30 cellular contexts compared by ENCODE assay signal in genomic region chr10:27454837-27455236, GRCh38.
"Had no signal": no experiment of that assay in that cellular context is flagged by ENCODE, and none has a peak within 500 bp of the region (broad histone marks: within the 10 kb centered on the region; RNA-seq: fewer than 3 reads in every experiment).

No MANE protein-coding gene starts in this region.

- H3K4me3 ChIP-seq: adrenal gland, body of pancreas, esophagus muscularis mucosa, gastroesophageal sphincter, heart right ventricle had no signal

- FAIRE-seq: colon had no signal

- ATAC-seq: activated CD4-positive, alpha-beta T cell treated with anti-CD3 and anti-CD28 coated beads for 36 hours; activated CD8-positive, alpha-beta memory T cell treated with anti-CD3 and anti-CD28 coated beads, Interleukin-2, amount 10 ng/mL, durations not matched to agents 7 days and 5 days; activated CD8-positive, alpha-beta T cell treated with anti-CD3 and anti-CD28 coated beads, Interleukin-2, amount 10 ng/mL, durations not matched to agents 7 days and 5 days; activated naive CD8-positive, alpha-beta T cell treated with anti-CD3 and anti-CD28 coated beads, Interleukin-2, amount 50 U/mL, for 24 hours; body of pancreas; effector memory CD8-positive, alpha-beta T cell; foreskin keratinocyte; gastroesophageal sphincter; heart right ventricle had no signal

- DNase-seq: activated CD4-positive, alpha-beta memory T cell treated with anti-CD3 and anti-CD28 coated beads for 36 hours; activated CD4-positive, alpha-beta T cell treated with anti-CD3 and anti-CD28 coated beads for 36 hours; activated CD4-positive, alpha-beta T cell treated with anti-CD3 and anti-CD28 coated beads, Interleukin-2, amount 10 ng/mL, durations not matched to agents 24 days and 14 days; activated CD4-positive, CD25-positive, alpha-beta regulatory T cell; activated CD4-positive, CD25-positive, alpha-beta regulatory T cell treated with anti-CD3 and anti-CD28 coated beads, Interleukin-2, amount 50 U/mL, for 72 hours; activated CD8-positive, alpha-beta memory T cell treated with anti-CD3 and anti-CD28 coated beads, Interleukin-2, amount 10 ng/mL, durations not matched to agents 7 days and 5 days; activated CD8-positive, alpha-beta memory T cell treated with anti-CD3 and anti-CD28 coated beads, Interleukin-2, amount 50 U/mL, for 4 hours; activated CD8-positive, alpha-beta T cell treated with anti-CD3 and anti-CD28 coated beads, Interleukin-2, amount 10 ng/mL, durations not matched to agents 7 days and 5 days; activated effector memory CD4-positive, alpha-beta T cell treated with anti-CD3 and anti-CD28 coated beads, Interleukin-2, amount 50 U/mL, for 16 hours; activated naive CD4-positive, alpha-beta T cell treated with anti-CD3 and anti-CD28 coated beads for 36 hours; activated naive CD8-positive, alpha-beta T cell treated with anti-CD3 and anti-CD28 coated beads for 36 hours; activated naive CD8-positive, alpha-beta T cell treated with anti-CD3 and anti-CD28 coated beads, Interleukin-2, amount 50 U/mL, for 24 hours; activated T-cell treated with anti-CD3 and anti-CD28 coated beads, Interleukin-2, amount 50 U/mL, for 1 hour; activated T-cell treated with anti-CD3 and anti-CD28 coated beads, Interleukin-2, amount 50 U/mL, for 48 hours; adrenal gland; amygdala; aorta; body of pancreas; caudate nucleus; cortex of kidney; dermis blood vessel endothelial cell; effector CD4-positive, alpha-beta T cell; effector memory CD8-positive, alpha-beta T cell; erythroblast; foreskin keratinocyte; heart right ventricle; T-helper 2 cell had no signal

- H3K27me3 ChIP-seq: adrenal gland, body of pancreas, esophagus muscularis mucosa, foreskin keratinocyte, gastroesophageal sphincter had no signal

- H3K36me3 ChIP-seq: adrenal gland, esophagus muscularis mucosa, gastroesophageal sphincter, heart right ventricle had no signal

- H3K27ac ChIP-seq: adrenal gland, body of pancreas, esophagus muscularis mucosa, foreskin keratinocyte, gastroesophageal sphincter, heart right ventricle had no signal

- H3K9me3 ChIP-seq: adrenal gland, body of pancreas, esophagus muscularis mucosa, gastroesophageal sphincter, heart right ventricle had no signal

- H3K4me1 ChIP-seq: adrenal gland, body of pancreas, esophagus muscularis mucosa, foreskin keratinocyte, gastroesophageal sphincter had no signal
